Comparison of ENCODE assay signal across 8 cellular contexts in the genomic region with DNA sequence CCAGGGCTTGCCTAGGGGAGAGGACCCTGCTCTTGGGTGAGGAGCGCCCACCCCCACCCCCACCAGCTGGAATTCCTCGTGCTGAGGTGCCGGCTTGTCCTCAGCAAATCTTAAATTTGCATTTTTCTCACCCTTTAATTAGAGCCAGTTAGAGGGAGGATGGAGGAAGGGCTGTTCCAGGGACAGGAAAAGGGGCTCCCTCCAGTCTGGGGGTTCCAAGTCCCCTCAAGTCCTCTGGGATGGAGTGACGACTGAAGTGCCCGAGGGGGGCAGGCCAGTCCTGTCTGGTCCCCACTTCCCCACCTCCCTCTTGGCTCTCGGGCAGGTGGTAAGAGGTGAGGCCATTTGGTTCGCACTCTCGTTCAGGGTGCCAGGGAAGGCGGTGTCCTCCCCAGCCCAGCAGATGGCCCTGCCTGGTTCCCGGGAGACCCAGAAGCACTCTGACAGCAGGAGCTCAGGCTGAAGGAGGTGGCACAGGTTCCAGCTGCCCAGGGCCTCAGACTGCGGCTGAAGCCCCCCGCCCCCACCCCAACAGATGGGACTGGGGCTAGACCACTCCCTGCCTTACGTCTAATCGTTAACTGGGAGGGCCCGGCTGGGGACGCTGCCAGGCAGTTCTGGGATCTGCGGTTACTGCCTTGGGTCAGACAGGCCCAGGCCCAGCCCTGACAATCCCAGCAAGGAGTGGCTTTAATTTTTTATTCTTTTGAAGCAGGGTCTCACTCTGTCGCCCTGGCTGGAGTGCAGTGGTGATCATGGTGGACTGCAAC. TPM values are rescaled to one million over a fixed set of nuclear protein-coding genes. Genes with fewer than 3 reads are reported as not detected.
DNase-seq lines count a peak whose midpoint lies in the region; ATAC-seq and TF ChIP-seq lines count a peak whose summit lies in the region.

No MANE protein-coding gene starts in this region.

- no peak overlapping the region for H3K4me3 Mint-ChIP-seq in CD8-positive, alpha-beta T cell

- peaks cover 43% of the 10 kb centered on the region for H3K4me1 Mint-ChIP-seq in CD8-positive, alpha-beta T cell (ENCODE audit: low read depth)

- TF ChIP-seq EP300 in SK-N-SH (IDR thresholded peaks at IDR 0.05; ENCODE audit: borderline replicate concordance in 1 of 2, low read depth in 1 of 2, low read length in 1 of 2), result no peak

- in situ Hi-C loops in mammary epithelial cell (cut with MboI; ENCODE audit: low sequenced_read_pairs in 2 of 2), result loop anchor here in 1 of 2 donors (25.0 kb wide), 1 partner anchor 313 kb away; a partner anchor contains a TSS

- TF ChIP-seq RAD21 in SK-N-SH (IDR thresholded peaks at IDR 0.05; ENCODE audit: low read length), result no peak

- no peaks in the 10 kb centered on the region for H3K9me3 Mint-ChIP-seq in CD8-positive, alpha-beta T cell

- H3K9me2 ChIP-seq in SK-N-SH, result no peaks in the 10 kb centered on the region

- POLR2A ChIA-PET in SK-N-SH (lab: Yijun Ruan, JAX), result interaction anchor here (1.1 to 1.5 kb wide), 3 partner anchors 12 to 146 kb away, joined by 3 to 6 read pairs (median 5); a partner anchor contains a TSS
- POLR2A ChIA-PET in CD8-positive, alpha-beta T cell (lab: Charles Lee), result interaction anchor here (1.4 kb wide), 1 partner anchor 9 kb away, joined by 4 read pairs; no protein-coding TSS in a partner anchor

- peaks cover 41 to 73% of the 10 kb centered on the region in 2 experiments; a peak in 3 of 4 replicates for H3K4me1 ChIP-seq in SK-N-SH (ENCODE audit: control insufficient read depth in 1 of 2, insufficient read depth in 2 of 2, low read depth in 1 of 2, low read length in 1 of 2)
- peaks cover 58% of the 10 kb centered on the region for H3K4me1 ChIP-seq in mammary epithelial cell (ENCODE audit: insufficient read depth, low read length)
- H3K4me1 ChIP-seq in smooth muscle cell (ENCODE audit: low read depth), result peaks cover 43% of the 10 kb centered on the region
- H3K4me1 ChIP-seq in CD8-positive, alpha-beta T cell (ENCODE audit: insufficient read depth, low read length), result peaks cover 63% of the 10 kb centered on the region

- H3K36me3 ChIP-seq in SK-N-SH (replicated peaks in 1 of 2; ENCODE audit: control insufficient read depth in 1 of 2, insufficient read depth in 2 of 2, low read length in 1 of 2) (peaks cover 20 to 34% of the 10 kb centered on the region in 2 experiments), mammary epithelial cell (ENCODE audit: insufficient read depth, low read length) (peaks cover 11% of the 10 kb centered on the region), smooth muscle cell (ENCODE audit: low read depth) (no peaks in the 10 kb centered on the region)
- no peaks in the 10 kb centered on the region for H3K36me3 ChIP-seq in CD8-positive, alpha-beta T cell (ENCODE audit: insufficient read depth, low read length)

- H4K20me1 ChIP-seq in SK-N-SH (ENCODE audit: insufficient read depth) (peaks cover 83% of the 10 kb centered on the region), mammary epithelial cell (ENCODE audit: insufficient read depth, low read length) (peaks cover 17% of the 10 kb centered on the region), smooth muscle cell (ENCODE audit: low read depth) (peaks cover 80% of the 10 kb centered on the region)

- dilution Hi-C loops in mammary epithelial cell (cut with HindIII; ENCODE audit: low sequenced_read_pairs), result no loop called here

- peak overlapping the region in 1 of 2 experiments; percentile 50; a peak in 2 of 4 replicates for H3K4me3 ChIP-seq in SK-N-SH (ENCODE audit: low read depth in 2 of 2, low read length in 1 of 2)
- H3K4me3 ChIP-seq in mammary epithelial cell (replicated peaks in 1 of 3; ENCODE audit: insufficient read depth in 1 of 3, low read depth in 2 of 3, low read length in 3 of 3), result no peak overlapping the region
- no peak overlapping the region for H3K4me3 ChIP-seq in smooth muscle cell
- H3K4me3 ChIP-seq in CD8-positive, alpha-beta T cell (ENCODE audit: low read depth, low read length), result no peak overlapping the region

- H3K4me2 ChIP-seq in SK-N-SH (peak overlapping the region; percentile 96), mammary epithelial cell (ENCODE audit: insufficient read depth, low read depth, low read length) (peak overlapping the region; percentile 31), smooth muscle cell (peak overlapping the region; percentile 49)

- no peaks in the 10 kb centered on the region for H3K27me3 Mint-ChIP-seq in CD8-positive, alpha-beta T cell (ENCODE audit: low read depth)

- WGBS in SK-N-SH (ENCODE audit: low lambda C conversion rate), result 54% methylated on average over 11 of the region's 18 CpGs
- WGBS in mammary epithelial cell (ENCODE audit: low coverage, missing lambda C conversion rate), result 2% methylated on average over 11 of the region's 18 CpGs
- WGBS in smooth muscle cell (ENCODE audit: low lambda C conversion rate), result 27% methylated on average over 18 of the region's 18 CpGs

- no peak for TF ChIP-seq CTCF in SK-N-SH (IDR thresholded peaks at IDR 0.05)
- peak in 1 of 2 donors; percentile 34 for TF ChIP-seq CTCF in mammary epithelial cell (conservative IDR thresholded peaks at IDR 0.05 in 1 of 2, IDR thresholded peaks at IDR 0.05 in 1 of 2; ENCODE audit: extremely low read depth in 1 of 2, insufficient read depth in 1 of 2, low read depth in 1 of 2, low read length in 2 of 2)
- no peak for TF ChIP-seq CTCF in smooth muscle cell (IDR thresholded peaks at IDR 0.05; ENCODE audit: borderline replicate concordance, insufficient read depth, poor library complexity, severe bottlenecking)
- TF ChIP-seq CTCF in CD8-positive, alpha-beta T cell (IDR thresholded peaks at IDR 0.05), result no peak

- CTCF ChIA-PET in SK-N-SH (lab: Yijun Ruan, JAX), result interaction anchor here (0.6 to 6.9 kb wide), 8 partner anchors 10 to 147 kb away, joined by 3 to 55 read pairs (median 6); a partner anchor contains a TSS
- CTCF ChIA-PET in mammary epithelial cell (lab: Charles Lee; ENCODE audit: low non-redundant PET), result interaction anchor here (0.7 kb wide), 1 partner anchor 10 kb away, joined by 3 read pairs; no protein-coding TSS in a partner anchor
- CTCF ChIA-PET in CD8-positive, alpha-beta T cell (lab: Charles Lee), result interaction anchor here (0.6 to 7.6 kb wide), 4 partner anchors 11 to 451 kb away, joined by 3 to 86 read pairs (median 28); no protein-coding TSS in a partner anchor

- H3K27ac ChIP-seq in SK-N-SH (ENCODE audit: low read depth in 2 of 2, low read length in 1 of 2) (peak overlapping the region; percentile 29 to 65; a peak in 3 of 4 replicates), mammary epithelial cell (ENCODE audit: insufficient read depth, low read depth, low read length) (no peak overlapping the region), smooth muscle cell (ENCODE audit: low read depth) (no peak overlapping the region)
- H3K27ac ChIP-seq in CD8-positive, alpha-beta T cell (ENCODE audit: low read depth, low read length), result no peak overlapping the region

- H3F3A ChIP-seq in SK-N-SH (replicated peaks; ENCODE audit: insufficient read depth), result peaks cover 45% of the 10 kb centered on the region
- H3F3A ChIP-seq in smooth muscle cell (ENCODE audit: low read depth), result peaks cover 24% of the 10 kb centered on the region

- H2AFZ ChIP-seq in SK-N-SH (ENCODE audit: low read depth) (no peak overlapping the region), mammary epithelial cell (ENCODE audit: low read depth, low read length) (no peak overlapping the region), smooth muscle cell (ENCODE audit: low read depth) (no peak overlapping the region)

- H3K27ac Mint-ChIP-seq in CD8-positive, alpha-beta T cell, result no peak overlapping the region

- peaks cover 23% of the 10 kb centered on the region for H3K36me3 Mint-ChIP-seq in CD8-positive, alpha-beta T cell

- DNase-seq in SK-N-SH (peak; percentile 64), NCI-H2171 treated with DMSO at 0.1 percent for 48 hours (lab: John Stamatoyannopoulos, UW) (peak; percentile 97), mammary epithelial cell (peak; percentile 69), smooth muscle cell (lab: John Stamatoyannopoulos, UW; ENCODE audit: unreplicated experiment) (no peak), NCI-H187 (lab: John Stamatoyannopoulos, UW) (no peak)
- no peak for DNase-seq in CD8-positive, alpha-beta T cell

- no TSS peak for BruUV-seq in mammary epithelial cell (replicated peaks; lab: Mats Ljungman, UMichigan)

- H3K9me3 ChIP-seq in SK-N-SH (no peaks in the 10 kb centered on the region), mammary epithelial cell (replicated peaks; ENCODE audit: insufficient read depth, low read length) (no peaks in the 10 kb centered on the region), smooth muscle cell (replicated peaks; ENCODE audit: low read depth) (no peaks in the 10 kb centered on the region)
- no peaks in the 10 kb centered on the region for H3K9me3 ChIP-seq in CD8-positive, alpha-beta T cell (ENCODE audit: low read length)

- ATAC-seq in SK-N-SH treated with all-trans-retinoic acid at 6 μM for 48 hours (no peak), HG02870 (IDR thresholded peaks at IDR 0.05; ENCODE audit: unreplicated experiment) (no peak)
- no peak for ATAC-seq in CD8-positive, alpha-beta T cell

- H3K27me3 ChIP-seq in SK-N-SH (ENCODE audit: insufficient read depth), result no peaks in the 10 kb centered on the region
- no peaks in the 10 kb centered on the region for H3K27me3 ChIP-seq in mammary epithelial cell (ENCODE audit: insufficient read depth, low read length)
- H3K27me3 ChIP-seq in smooth muscle cell (ENCODE audit: low read depth), result no peaks in the 10 kb centered on the region
- no peaks in the 10 kb centered on the region for H3K27me3 ChIP-seq in CD8-positive, alpha-beta T cell (ENCODE audit: insufficient read depth, low read length)

- intact Hi-C loops in mammary epithelial cell (cut with micrococcal nuclease), result no loop called here
- intact Hi-C loops in CD8-positive, alpha-beta T cell (cut with DNase I, micrococcal nuclease), result loop anchor here in 1 of 2 experiments (5.0 kb wide), 1 partner anchor 288 kb away; no protein-coding TSS in a partner anchor

- H3K79me2 ChIP-seq in SK-N-SH (ENCODE audit: insufficient read depth) (peaks cover 59% of the 10 kb centered on the region), mammary epithelial cell (ENCODE audit: insufficient read depth, low read length) (peaks cover 34% of the 10 kb centered on the region), smooth muscle cell (ENCODE audit: low read depth) (peaks cover 34% of the 10 kb centered on the region)

- peak overlapping the region; percentile 19; the same call in 1 of the 2 replicates for H3K9ac ChIP-seq in SK-N-SH
- H3K9ac ChIP-seq in mammary epithelial cell (ENCODE audit: insufficient read depth, low read length), result no peak overlapping the region
- H3K9ac ChIP-seq in smooth muscle cell (ENCODE audit: low read depth), result no peak overlapping the region

RNA-seq across cellular contexts. Expression of a gene that starts 2.2 kb away (rescaled TPM):
- 14.3 and 19.5 TPM in 2 replicates for polyA plus RNA-seq in SK-N-SH (2012; rRNA removed)
- polyA plus RNA-seq in SK-N-SH (2012; cell fraction: cytosol; rRNA removed), result 4.5 and 6.2 TPM in 2 replicates
- polyA plus RNA-seq in SK-N-SH (2012; cell fraction: nucleus; rRNA removed), result 102 and 121 TPM in 2 replicates
- 1 to 10 TPM in 1 of 2 donors, under 1 TPM in 1; 0.33 to 1.0 TPM for total RNA-seq in mammary epithelial cell
- 0.80 TPM for polyA plus RNA-seq in mammary epithelial cell
- polyA minus RNA-seq in mammary epithelial cell, result 0.21 TPM
- total RNA-seq in smooth muscle cell, result not detected in 2 replicates
- 1.3 and 3.4 TPM in 2 replicates for polyA plus RNA-seq in smooth muscle cell
- not detected for total RNA-seq in CD8-positive, alpha-beta T cell

RNA-seq across cellular contexts. Expression of a gene that starts 5.0 kb away (rescaled TPM):
- polyA plus RNA-seq in SK-N-SH (2012; rRNA removed) (69.9 and 73.0 TPM in 2 replicates), mammary epithelial cell (65.7 TPM), smooth muscle cell (27.5 and 28.0 TPM in 2 replicates)
- polyA plus RNA-seq in SK-N-SH (2012; cell fraction: cytosol; rRNA removed), result 32.5 and 56.2 TPM in 2 replicates
- 95.4 and 106 TPM in 2 replicates for polyA plus RNA-seq in SK-N-SH (2012; cell fraction: nucleus; rRNA removed)
- total RNA-seq in mammary epithelial cell (100 to 1,000 TPM in 1 of 2 donors, 10 to 100 TPM in 1; 47.5 to 110 TPM), smooth muscle cell (52.6 and 59.9 TPM in 2 replicates)
- 54.6 TPM for polyA minus RNA-seq in mammary epithelial cell
- total RNA-seq in CD8-positive, alpha-beta T cell, result 10 to 100 TPM; 21.4 to 21.8 TPM

RNA-seq across cellular contexts. Expression of a gene that starts 14.9 kb away (rescaled TPM):
- polyA plus RNA-seq in SK-N-SH (2012; rRNA removed), result 39.8 and 47.4 TPM in 2 replicates
- polyA plus RNA-seq in SK-N-SH (2012; cell fraction: cytosol; rRNA removed), result 10.3 and 21.4 TPM in 2 replicates
- 292 and 443 TPM in 2 replicates for polyA plus RNA-seq in SK-N-SH (2012; cell fraction: nucleus; rRNA removed)
- 100 to 1,000 TPM; 119 to 133 TPM for total RNA-seq in mammary epithelial cell
- 28.4 TPM for polyA plus RNA-seq in mammary epithelial cell
- 17.7 TPM for polyA minus RNA-seq in mammary epithelial cell
- total RNA-seq in smooth muscle cell, result 68.2 and 70.1 TPM in 2 replicates
- polyA plus RNA-seq in smooth muscle cell, result 47.9 and 71.3 TPM in 2 replicates
- total RNA-seq in CD8-positive, alpha-beta T cell, result 10 to 100 TPM; 90.7 to 95.2 TPM

RNA-seq across cellular contexts. Expression of a gene that starts 45.8 kb away (rescaled TPM):
- polyA plus RNA-seq in SK-N-SH (2012; rRNA removed) (1.4 and 1.7 TPM in 2 replicates), mammary epithelial cell (0.09 TPM), smooth muscle cell (0.09 and 0.77 TPM in 2 replicates)
- 0.22 and 0.43 TPM in 2 replicates for polyA plus RNA-seq in SK-N-SH (2012; cell fraction: cytosol; rRNA removed)
- polyA plus RNA-seq in SK-N-SH (2012; cell fraction: nucleus; rRNA removed), result 8.7 and 11.6 TPM in 2 replicates
- total RNA-seq in mammary epithelial cell (1 to 10 TPM in 1 of 2 donors, under 1 TPM in 1; 0.83 to 1.4 TPM), smooth muscle cell (0.45 TPM in 2 replicates)
- polyA minus RNA-seq in mammary epithelial cell, result not detected
- total RNA-seq in CD8-positive, alpha-beta T cell, result under 1 TPM; 0.06 to 0.08 TPM

RNA-seq across cellular contexts. Expression of a gene that starts 54.7 kb away (rescaled TPM):
- polyA plus RNA-seq in SK-N-SH (2012; rRNA removed) (70.3 and 85.4 TPM in 2 replicates), mammary epithelial cell (68.1 TPM), smooth muscle cell (61.8 and 67.0 TPM in 2 replicates)
- 37.7 and 67.4 TPM in 2 replicates for polyA plus RNA-seq in SK-N-SH (2012; cell fraction: cytosol; rRNA removed)
- 156 and 226 TPM in 2 replicates for polyA plus RNA-seq in SK-N-SH (2012; cell fraction: nucleus; rRNA removed)
- total RNA-seq in mammary epithelial cell (10 to 100 TPM; 39.0 to 55.8 TPM), smooth muscle cell (37.2 and 38.1 TPM in 2 replicates)
- 45.8 TPM for polyA minus RNA-seq in mammary epithelial cell
- total RNA-seq in CD8-positive, alpha-beta T cell, result 10 to 100 TPM; 29.9 to 30.8 TPM

Comparison
In these comparisons a context has a peak if more than half of its experiments do, and no peak if none do; other contexts are left out.
1. DNase-seq: peak in SK-N-SH (single experiment), NCI-H2171 treated with DMSO at 0.1 percent for 48 hours (single experiment) and mammary epithelial cell (single experiment); none in smooth muscle cell (single experiment), CD8-positive, alpha-beta T cell (0 of 7) and NCI-H187 (0 of 2).
2. H3K27ac ChIP-seq: peak in SK-N-SH (2 of 2); none in mammary epithelial cell (single experiment), smooth muscle cell (single experiment) and CD8-positive, alpha-beta T cell (single experiment).
3. H3K4me2 ChIP-seq: peak in every context shown above with its lines; median percentile 96 in SK-N-SH; 49 in smooth muscle cell; 31 in mammary epithelial cell.